16 cellular contexts compared by ENCODE assay signal in the genomic region with DNA sequence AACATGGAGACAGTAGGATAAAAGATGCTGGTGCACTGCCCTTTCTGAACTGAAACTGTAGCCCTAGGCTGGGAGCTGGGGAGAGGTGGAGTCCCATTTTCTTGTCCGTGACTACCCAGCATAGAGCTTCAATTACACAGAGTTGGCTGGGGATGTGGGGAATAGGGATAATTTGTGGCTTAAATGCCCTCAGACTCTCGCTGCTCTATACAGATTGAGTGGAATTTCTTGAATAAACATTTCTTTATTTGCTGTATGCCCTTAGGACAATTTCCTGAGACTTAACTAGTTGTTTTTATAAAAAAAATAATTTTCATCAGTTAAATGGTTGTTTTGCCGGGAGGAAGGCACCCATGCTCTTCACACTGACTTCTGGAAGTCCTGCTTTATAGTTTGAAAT. TPM values are rescaled to one million over a fixed set of nuclear protein-coding genes. Genes with fewer than 3 reads are reported as not detected.
A peak's percentile ranks its signal among the peaks of the same experiment; 100 is the strongest.
DNase-seq lines count a peak whose midpoint lies in the region; ATAC-seq lines count a peak whose summit lies in the region.
"Had no signal": no experiment of that assay in that cellular context is flagged by ENCODE, and none has a peak within 500 bp of the region (broad histone marks: within the 10 kb centered on the region; RNA-seq: fewer than 3 reads in every experiment).

No MANE protein-coding gene starts in this region.

- DNase-seq in EH (ENCODE audit: low read depth) = peak; percentile 72
- DNase-seq in M059J (ENCODE audit: low read depth) = peak; percentile 62
- peak; percentile 5 for DNase-seq in astrocyte of the hippocampus (ENCODE audit: low read depth, low spot score)
- peak; percentile 72 for DNase-seq in foreskin melanocyte
- DNase-seq in ureter (ENCODE audit: low spot score) = no peak
- DNase-seq: C1 segment of cervical spinal cord; CD4-positive, alpha-beta memory T cell; DMS79; GDM1; GOT3 had no signal

- ATAC-seq in GM21515 (IDR thresholded peaks at IDR 0.05; ENCODE audit: unreplicated experiment) (no peak), GM19455 (IDR thresholded peaks at IDR 0.05; ENCODE audit: unreplicated experiment) (no peak), GM21423 (IDR thresholded peaks at IDR 0.05; ENCODE audit: unreplicated experiment) (no peak)
- ATAC-seq: HepG2 had no signal

RNA-seq across cellular contexts. Expression of a gene that starts 7.2 kb away (rescaled TPM):
- not detected in 2 replicates for total RNA-seq in M059J (2014; rRNA removed; shearing (Covaris generic))
- not detected for total RNA-seq in ureter
- total RNA-seq: A172, B cell, HepG2 had no signal

RNA-seq across cellular contexts. Expression of a gene that starts 30.7 kb away (rescaled TPM):
- total RNA-seq in M059J (2014; rRNA removed; shearing (Covaris generic)) = not detected in 2 replicates
- not detected for total RNA-seq in ureter
- total RNA-seq: A172; B cell; CD4-positive, alpha-beta memory T cell; HepG2 had no signal
